Comparison of ENCODE assay signal across 30 cellular contexts in the genomic region with DNA sequence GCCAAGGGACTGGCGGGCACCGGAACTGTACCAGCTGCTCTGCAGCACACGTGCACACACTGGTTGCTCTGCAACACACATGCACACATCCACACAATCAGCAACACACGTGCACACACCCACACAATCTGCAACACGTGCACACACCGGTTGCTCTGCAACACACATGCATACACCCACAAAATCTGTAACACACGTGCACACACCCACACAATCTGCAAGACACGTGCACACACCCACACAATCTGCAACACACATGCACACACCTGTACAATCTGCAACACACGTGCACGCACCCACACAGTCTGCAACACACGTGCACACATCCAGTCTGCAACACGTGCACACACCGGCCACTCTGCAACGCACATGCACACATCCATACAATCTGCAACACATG. TPM values are rescaled to one million over a fixed set of nuclear protein-coding genes. Genes with fewer than 3 reads are reported as not detected.
"Had no signal": no experiment of that assay in that cellular context is flagged by ENCODE, and none has a peak within 500 bp of the region (broad histone marks: within the 10 kb centered on the region; RNA-seq: fewer than 3 reads in every experiment).

No MANE protein-coding gene starts in this region.

- H3K4me1 Mint-ChIP-seq: activated CD4-positive, alpha-beta memory T cell treated with anti-CD3 and anti-CD28 coated beads, Interleukin-2, amount 10 ng/mL, durations not matched to agents 7 days and 5 days; activated CD4-positive, alpha-beta T cell treated with anti-CD3 and anti-CD28 coated beads, Interleukin-2, amount 10 ng/mL, durations not matched to agents 7 days and 5 days; naive thymus-derived CD4-positive, alpha-beta T cell had no signal

- H3K27me3 ChIP-seq: cardiac muscle cell, tibial nerve, uterus had no signal

- H3K27me3 Mint-ChIP-seq: activated CD4-positive, alpha-beta T cell treated with anti-CD3 and anti-CD28 coated beads, Interleukin-2, amount 10 ng/mL, durations not matched to agents 7 days and 5 days had no signal

- H3K4me3 Mint-ChIP-seq: activated CD4-positive, alpha-beta memory T cell treated with anti-CD3 and anti-CD28 coated beads, Interleukin-2, amount 10 ng/mL, durations not matched to agents 7 days and 5 days; activated CD4-positive, alpha-beta T cell treated with anti-CD3 and anti-CD28 coated beads, Interleukin-2, amount 10 ng/mL, durations not matched to agents 7 days and 5 days; activated T-cell treated with anti-CD3 and anti-CD28 coated beads, Interleukin-2, amount 50 U/mL, for 4 hours; effector memory CD8-positive, alpha-beta T cell; immature natural killer cell; naive thymus-derived CD4-positive, alpha-beta T cell; neural crest cell; T-helper 1 cell treated with Interleukin-12 subunit alpha and Interleukin-12 subunit beta and Interleukin-4 antibody, amounts not matched to agents 30 μg/mL and 1 μg/mL, for 36 hours had no signal

- DNase-seq: activated CD4-positive, alpha-beta memory T cell treated with anti-CD3 and anti-CD28 coated beads, Interleukin-2, amount 10 ng/mL, durations not matched to agents 7 days and 5 days; activated CD4-positive, alpha-beta T cell treated with anti-CD3 and anti-CD28 coated beads for 1 hour; activated CD4-positive, alpha-beta T cell treated with anti-CD3 and anti-CD28 coated beads, Interleukin-2, amount 10 ng/mL, durations not matched to agents 7 days and 5 days; activated naive CD4-positive, alpha-beta T cell; activated T-cell treated with anti-CD3 and anti-CD28 coated beads, Interleukin-2, amount 50 U/mL, for 4 hours; cortex of kidney; effector memory CD8-positive, alpha-beta T cell; head of caudate nucleus; hypothalamus; immature natural killer cell; kidney; left colon; midbrain; naive thymus-derived CD4-positive, alpha-beta T cell; right cardiac atrium; spleen; stimulated activated naive CD4-positive, alpha-beta T cell; SW 1271; T-helper 9 cell; uterus had no signal

- H3K36me3 ChIP-seq: gastroesophageal sphincter, spleen, tibial nerve, uterus had no signal

- H3K36me3 Mint-ChIP-seq: immature natural killer cell; naive thymus-derived CD4-positive, alpha-beta T cell had no signal

- H3K27ac ChIP-seq: cardiac muscle cell, gastroesophageal sphincter, spleen, tibial nerve, uterus, VCaP had no signal

- H3K27ac Mint-ChIP-seq: activated CD4-positive, alpha-beta memory T cell treated with anti-CD3 and anti-CD28 coated beads, Interleukin-2, amount 10 ng/mL, durations not matched to agents 7 days and 5 days; activated CD4-positive, alpha-beta T cell treated with anti-CD3 and anti-CD28 coated beads, Interleukin-2, amount 10 ng/mL, durations not matched to agents 7 days and 5 days; activated naive CD4-positive, alpha-beta T cell treated with anti-CD3 and anti-CD28 coated beads, Interleukin-2, amount 50 U/mL, for 72 hours; effector memory CD8-positive, alpha-beta T cell; immature natural killer cell; naive thymus-derived CD4-positive, alpha-beta T cell; T-helper 1 cell treated with Interleukin-12 subunit alpha and Interleukin-12 subunit beta and Interleukin-4 antibody, amounts not matched to agents 30 μg/mL and 1 μg/mL, for 36 hours had no signal

- H3K9me3 Mint-ChIP-seq: activated CD4-positive, alpha-beta T cell treated with anti-CD3 and anti-CD28 coated beads, Interleukin-2, amount 10 ng/mL, durations not matched to agents 7 days and 5 days; activated T-cell treated with anti-CD3 and anti-CD28 coated beads, Interleukin-2, amount 50 U/mL, for 4 hours; immature natural killer cell; neural crest cell had no signal

- H3K4me1 ChIP-seq: gastroesophageal sphincter, spleen, tibial nerve, uterus had no signal

- ATAC-seq: activated naive CD4-positive, alpha-beta T cell treated with anti-CD3 and anti-CD28 coated beads, Interleukin-2, amount 50 U/mL, for 72 hours; activated T-cell treated with anti-CD3 and anti-CD28 coated beads, Interleukin-2, amount 50 U/mL, for 4 hours; effector memory CD8-positive, alpha-beta T cell; gastroesophageal sphincter; left colon; naive thymus-derived CD4-positive, alpha-beta T cell; right cardiac atrium had no signal

- H3K9me3 ChIP-seq: gastroesophageal sphincter, spleen, tibial nerve, uterus had no signal

- FAIRE-seq: endothelial cell of umbilical vein, kidney, TTC549 had no signal

- H3K4me3 ChIP-seq: cardiac muscle cell, gastroesophageal sphincter, spleen, tibial nerve, uterus had no signal

RNA-seq across cellular contexts. Expression of a gene that starts 17.9 kb away (rescaled TPM):
- total RNA-seq: activated CD4-positive, alpha-beta memory T cell treated with anti-CD3 and anti-CD28 coated beads, Interleukin-2, amount 10 ng/mL, durations not matched to agents 7 days and 5 days; endothelial cell of umbilical vein; pulmonary artery endothelial cell had no signal
- polyA plus RNA-seq: endothelial cell of umbilical vein; immature natural killer cell; naive thymus-derived CD4-positive, alpha-beta T cell had no signal
